17 cellular contexts compared by ENCODE assay signal in genomic region chr6:161010418-161010817, GRCh38. TPM values are rescaled to one million over a fixed set of nuclear protein-coding genes. Genes with fewer than 3 reads are reported as not detected.
A peak's percentile ranks its signal among the peaks of the same experiment; 100 is the strongest.
DNase-seq lines count a peak whose midpoint lies in the region; ATAC-seq and TF ChIP-seq lines count a peak whose summit lies in the region.
"Had no signal": no experiment of that assay in that cellular context is flagged by ENCODE, and none has a peak within 500 bp of the region (broad histone marks: within the 10 kb centered on the region; RNA-seq: fewer than 3 reads in every experiment).

No MANE protein-coding gene starts in this region.

- H3K9me3 Mint-ChIP-seq in CD8-positive, alpha-beta memory T cell, result no peaks in the 10 kb centered on the region
- H3K9me3 Mint-ChIP-seq: activated naive CD4-positive, alpha-beta T cell treated with anti-CD3 and anti-CD28 coated beads, Interleukin-2, amount 50 U/mL, for 72 hours had no signal

- TF ChIP-seq CTCF in IMR-90 (conservative IDR thresholded peaks at IDR 0.05; ENCODE audit: low read depth, low read length) (no peak), choroid plexus epithelial cell (conservative IDR thresholded peaks at IDR 0.05; ENCODE audit: low read depth, low read length) (no peak)

- no peaks in the 10 kb centered on the region; the same call in 1 of the 2 replicates for H3K9me1 ChIP-seq in IMR-90 (ENCODE audit: insufficient read depth, low read length)

- no peak overlapping the region for H2BK20ac ChIP-seq in IMR-90 (ENCODE audit: low read depth, low read length)

- H4K5ac ChIP-seq in IMR-90 (ENCODE audit: low read depth, low read length), result no peak overlapping the region

- H3K27ac ChIP-seq in IMR-90 (ENCODE audit: insufficient read depth, low read length), result no peak overlapping the region
- no peak overlapping the region for H3K27ac ChIP-seq in CD8-positive, alpha-beta memory T cell (ENCODE audit: low read depth, low read length)
- H3K27ac ChIP-seq: neutrophil had no signal

- dilution Hi-C loops in IMR-90 (cut with HindIII; ENCODE audit: low sequenced_read_pairs, unreplicated experiment), result no loop called here

- peaks cover 3 to 11% (median 5%) of the 10 kb centered on the region in 3 donors for H3K36me3 Mint-ChIP-seq in CD8-positive, alpha-beta memory T cell

- intact Hi-C loops in IMR-90 (cut with micrococcal nuclease), result loop anchor here (2.0 kb wide), 1 partner anchor 18 kb away; no protein-coding TSS in a partner anchor

- no peak overlapping the region for H2BK5ac ChIP-seq in IMR-90 (ENCODE audit: low read depth, low read length, poor library complexity, severe bottlenecking)

- ATAC-seq in IMR-90 (ENCODE audit: low read depth) (peak; percentile 94), left lobe of liver (peak; percentile 68), GM18907 (IDR thresholded peaks at IDR 0.05; ENCODE audit: unreplicated experiment) (no peak)
- ATAC-seq: activated naive CD4-positive, alpha-beta T cell treated with anti-CD3 and anti-CD28 coated beads, Interleukin-2, amount 50 U/mL, for 72 hours had no signal

- no peak overlapping the region for H2BK120ac ChIP-seq in IMR-90 (ENCODE audit: low read depth, low read length)

- no CpG with 5 or more reads among the region's 1 CpG for WGBS in IMR-90 (ENCODE audit: extremely low coverage in 2 of 2, insufficient read length in 1 of 2), 2 experiments

- peaks cover 8% of the 10 kb centered on the region for H3K4me1 ChIP-seq in IMR-90 (ENCODE audit: control insufficient read depth, insufficient read depth, low read length)
- H3K4me1 ChIP-seq in CD8-positive, alpha-beta memory T cell (ENCODE audit: insufficient read depth, low read length), result no peaks in the 10 kb centered on the region

- H3K4me3 Mint-ChIP-seq in CD8-positive, alpha-beta memory T cell, result no peak overlapping the region

- no peak overlapping the region for H3K4me2 ChIP-seq in IMR-90 (ENCODE audit: low read depth, low read length)

- no peak overlapping the region for H4K8ac ChIP-seq in IMR-90 (ENCODE audit: low read depth in 2 of 2, low read length in 2 of 2)

- no peaks in the 10 kb centered on the region for H3K9me3 ChIP-seq in IMR-90 (ENCODE audit: control insufficient read depth, insufficient read depth, low read length)
- H3K9me3 ChIP-seq in CD8-positive, alpha-beta memory T cell (ENCODE audit: low read length), result no peaks in the 10 kb centered on the region
- H3K9me3 ChIP-seq: neutrophil had no signal

- POLR2A ChIA-PET in IMR-90 (lab: Charles Lee; ENCODE audit: unreplicated experiment), result no interaction called here
- POLR2A ChIA-PET in CD8-positive, alpha-beta memory T cell (lab: Charles Lee), result no interaction called here

- no peak overlapping the region for H3K18ac ChIP-seq in IMR-90 (ENCODE audit: low read depth, low read length)

- BruUV-seq in IMR-90 (replicated peaks; lab: Mats Ljungman, UMichigan), result no TSS peak

- no peaks in the 10 kb centered on the region for H3K27me3 Mint-ChIP-seq in CD8-positive, alpha-beta memory T cell

- no peak overlapping the region for H2AK5ac ChIP-seq in IMR-90 (ENCODE audit: low read depth, low read length)

- H2BK15ac ChIP-seq in IMR-90 (ENCODE audit: low read depth, low read length), result no peak overlapping the region

- H3K4me3 ChIP-seq in IMR-90 (ENCODE audit: insufficient read depth, low read depth, low read length), result no peak overlapping the region
- no peak overlapping the region for H3K4me3 ChIP-seq in choroid plexus epithelial cell (ENCODE audit: low read depth, low read length)
- no peak overlapping the region for H3K4me3 ChIP-seq in CD8-positive, alpha-beta memory T cell (ENCODE audit: low read length)
- H3K4me3 ChIP-seq: lung had no signal

- in situ Hi-C loops in IMR-90 (cut with MboI; ENCODE audit: low sequenced_read_pairs), result no loop called here

- no peak overlapping the region for H3K23ac ChIP-seq in IMR-90 (ENCODE audit: low read depth, low read length)

- no peak overlapping the region for H3K14ac ChIP-seq in IMR-90 (replicated peaks; ENCODE audit: low read depth, low read length)

- H4K91ac ChIP-seq in IMR-90 (ENCODE audit: insufficient read depth, low read depth, low read length), result no peak overlapping the region

- peaks cover 14% of the 10 kb centered on the region for H4K20me1 ChIP-seq in IMR-90 (ENCODE audit: insufficient read depth, low read length)

- no peak for TF ChIP-seq POLR2A in IMR-90 (IDR thresholded peaks at IDR 0.05; ENCODE audit: low read depth, low read length)

- no peak overlapping the region for H3K56ac ChIP-seq in IMR-90 (ENCODE audit: extremely low read depth, insufficient read depth, low read length)

- H3K27me3 ChIP-seq in IMR-90 (ENCODE audit: control insufficient read depth, insufficient read depth, low read length), result peaks cover 5% of the 10 kb centered on the region
- H3K27me3 ChIP-seq in CD8-positive, alpha-beta memory T cell (ENCODE audit: insufficient read depth, low read length, poor library complexity, severe bottlenecking), result no peaks in the 10 kb centered on the region
- H3K27me3 ChIP-seq: neutrophil had no signal

- peaks cover 41 to 81% (median 75%) of the 10 kb centered on the region in 3 donors for H3K4me1 Mint-ChIP-seq in CD8-positive, alpha-beta memory T cell

- DNase-seq in AG08395 (ENCODE audit: low spot score) (peak; percentile 19), IMR-90 (peak; percentile 89), choroid plexus epithelial cell (ENCODE audit: low read depth) (peak; percentile 54), left lobe of liver (ENCODE audit: low spot score) (no peak), DMS 273 (lab: John Stamatoyannopoulos, UW; ENCODE audit: unreplicated experiment) (no peak), NCI-H524 (lab: John Stamatoyannopoulos, UW) (no peak)
- DNase-seq in CD8-positive, alpha-beta memory T cell, result no peak
- DNase-seq: dermis blood vessel endothelial cell; DND-41; glutamatergic neuron; H7; NCI-H69; stimulated activated CD8-positive, alpha-beta memory T cell treated with anti-CD3 and anti-CD28 coated beads, Interleukin-4, amount 100 ng/mL, for 48 hours had no signal

- peaks cover 2% of the 10 kb centered on the region for H3K36me3 ChIP-seq in IMR-90 (ENCODE audit: control insufficient read depth, insufficient read depth, low read length)
- no peaks in the 10 kb centered on the region for H3K36me3 ChIP-seq in CD8-positive, alpha-beta memory T cell (ENCODE audit: insufficient read depth, low read length)
- H3K36me3 ChIP-seq: neutrophil had no signal

- H3K9ac ChIP-seq in IMR-90 (ENCODE audit: low read depth, low read length), result no peak overlapping the region

- no peak for TF ChIP-seq RAD21 in IMR-90 (IDR thresholded peaks at IDR 0.05; ENCODE audit: low read length)

- peaks cover 23 to 29% of the 10 kb centered on the region in 2 experiments for H3K79me1 ChIP-seq in IMR-90 (ENCODE audit: low read depth in 1 of 2, low read length in 2 of 2)

- no peak overlapping the region for H2AFZ ChIP-seq in IMR-90 (replicated peaks; ENCODE audit: low read length, poor library complexity)

- H3K27ac Mint-ChIP-seq in CD8-positive, alpha-beta memory T cell, result peak overlapping the region in 1 of 8 donors; percentile 5
- H3K27ac Mint-ChIP-seq: activated naive CD4-positive, alpha-beta T cell treated with anti-CD3 and anti-CD28 coated beads, Interleukin-2, amount 50 U/mL, for 72 hours had no signal

- H2AK9ac ChIP-seq in IMR-90 (replicated peaks; ENCODE audit: low read depth, low read length, poor library complexity), result no peak overlapping the region

- no peak overlapping the region for H3K4ac ChIP-seq in IMR-90 (ENCODE audit: low read depth, low read length)

- CTCF ChIA-PET in IMR-90 (lab: Yijun Ruan, JAX), result interaction anchor here (1.0 to 1.5 kb wide), 2 partner anchors 139 to 491 kb away, joined by 3 read pairs; no protein-coding TSS in a partner anchor
- CTCF ChIA-PET in CD8-positive, alpha-beta memory T cell (lab: Charles Lee), result no interaction called here

TF ChIP-seq in IMR-90, 13 proteins besides CTCF, POLR2A, EP300 and RAD21:
- TF ChIP-seq FOS (IDR thresholded peaks at IDR 0.05; ENCODE audit: low read depth, low read length) (peak; percentile 83), BHLHE40 (IDR thresholded peaks at IDR 0.05; ENCODE audit: low read depth, low read length) (0 out of 2 replicates have a peak, but pooled peaks have one; percentile 18), CHD1 (IDR thresholded peaks at IDR 0.05; ENCODE audit: low read depth, low read length) (no peak), CEBPB (IDR thresholded peaks at IDR 0.05; ENCODE audit: low read depth, low read length) (peak; percentile 99)

RNA-seq across cellular contexts. Expression of gene MAP3K4, which starts 18.8 kb away (rescaled TPM):
- 20.4 and 23.1 TPM in 2 replicates for total RNA-seq in IMR-90 (2012; rRNA removed)
- 6.9 and 11.5 TPM in 2 replicates for polyA plus RNA-seq in IMR-90 (2012; rRNA removed)
- 2.0 and 3.7 TPM in 2 replicates for polyA plus RNA-seq in IMR-90 (2012; cell fraction: cytosol; rRNA removed)
- polyA plus RNA-seq in IMR-90 (2012; cell fraction: nucleus; rRNA removed; ENCODE audit: low replicate concordance), result 6.4 and 26.8 TPM in 2 replicates
- 11.2 TPM for total RNA-seq in left lobe of liver
- total RNA-seq in CD8-positive, alpha-beta memory T cell, result 10 to 100 TPM; 43.5 to 46.2 TPM
- polyA plus RNA-seq in CD8-positive, alpha-beta memory T cell, result 13.0 TPM

Comparison
In these comparisons a context has a peak if more than half of its experiments do, and no peak if none do; other contexts are left out.
1. DNase-seq: peak in AG08395 (single experiment), IMR-90 (single experiment) and choroid plexus epithelial cell (single experiment); none in left lobe of liver (single experiment), DMS 273 (single experiment), NCI-H524 (0 of 2) and CD8-positive, alpha-beta memory T cell (0 of 5).